Comparison of ENCODE assay signal across 24 cellular contexts in genomic region chr11:9205596-9205995, GRCh38. TPM values are rescaled to one million over a fixed set of nuclear protein-coding genes. Genes with fewer than 3 reads are reported as not detected.
DNase-seq lines count a peak whose midpoint lies in the region; ATAC-seq, FAIRE-seq and TF ChIP-seq lines count a peak whose summit lies in the region.
"Had no signal": no experiment of that assay in that cellular context is flagged by ENCODE, and none has a peak within 500 bp of the region (broad histone marks: within the 10 kb centered on the region; RNA-seq: fewer than 3 reads in every experiment).

No MANE protein-coding gene starts in this region.

- FAIRE-seq in GM12892 (lab: Jason Lieb, UNC) = peak; percentile 17

- TF ChIP-seq POLR2A in GM12892 (IDR thresholded peaks at IDR 0.05; ENCODE audit: low read depth, low read length) = no peak
- no peak for TF ChIP-seq POLR2A in erythroblast (IDR thresholded peaks at IDR 0.05; ENCODE audit: low read length)

- H3K27ac Mint-ChIP-seq in HFFc6 (peak overlapping the region; percentile 15; the same call in 1 of the 2 replicates), chondrocyte (ENCODE audit: unreplicated experiment) (peak overlapping the region; percentile 76), nephron progenitor cell (peak overlapping the region; percentile 77)
- no peak overlapping the region for H3K27ac Mint-ChIP-seq in activated CD4-positive, alpha-beta T cell treated with anti-CD3 and anti-CD28 coated beads, Interleukin-2, amount 10 ng/mL, durations not matched to agents 7 days and 5 days
- H3K27ac Mint-ChIP-seq: CD4-positive, alpha-beta memory T cell; GM23338 had no signal

- ATAC-seq in HG03196 (IDR thresholded peaks at IDR 0.05; ENCODE audit: unreplicated experiment) = no peak
- ATAC-seq: A549, GM23338 had no signal

- peaks cover 68% of the 10 kb centered on the region for H3K4me1 Mint-ChIP-seq in HFFc6 (ENCODE audit: low read depth)
- peaks cover 47% of the 10 kb centered on the region for H3K4me1 Mint-ChIP-seq in chondrocyte (ENCODE audit: low read depth)
- H3K4me1 Mint-ChIP-seq in nephron progenitor cell = peaks cover 38% of the 10 kb centered on the region
- peaks cover 38% of the 10 kb centered on the region for H3K4me1 Mint-ChIP-seq in activated CD4-positive, alpha-beta T cell treated with anti-CD3 and anti-CD28 coated beads, Interleukin-2, amount 10 ng/mL, durations not matched to agents 7 days and 5 days

- TF ChIP-seq CTCF in HFFc6 (IDR thresholded peaks at IDR 0.05) (no peak), chondrocyte (IDR thresholded peaks at IDR 0.05) (no peak), nephron progenitor cell (IDR thresholded peaks at IDR 0.05) (no peak)

- DNase-seq in GM12892 (ENCODE audit: insufficient read length) (no peak), HFFc6 (no peak), chondrocyte (ENCODE audit: low spot score) (no peak), nephron progenitor cell (peak; percentile 13), erythroblast (lab: John Stamatoyannopoulos, UW) (no peak)
- DNase-seq in activated CD4-positive, alpha-beta T cell treated with anti-CD3 and anti-CD28 coated beads, Interleukin-2, amount 10 ng/mL, durations not matched to agents 7 days and 5 days = no peak
- DNase-seq: AML-193; CD4-positive, alpha-beta memory T cell; COR-L47; DMS53; H9; NCI-H1048; NCI-H1417 treated with DMSO at 0.1 percent for 48 hours; NCI-H1694 treated with DMSO at 0.1 percent for 48 hours; NCI-H2081; NCI-H2171; NCI-H226; NCI-H510A; NCI-H69; RPMI8226; SHP77 had no signal

- H3K27me3 Mint-ChIP-seq in HFFc6 (ENCODE audit: insufficient read depth) (no peaks in the 10 kb centered on the region; the same call in 1 of the 2 replicates), chondrocyte (ENCODE audit: low read depth) (no peaks in the 10 kb centered on the region), nephron progenitor cell (ENCODE audit: low read depth, poor library complexity) (no peaks in the 10 kb centered on the region)
- H3K27me3 Mint-ChIP-seq in activated CD4-positive, alpha-beta T cell treated with anti-CD3 and anti-CD28 coated beads, Interleukin-2, amount 10 ng/mL, durations not matched to agents 7 days and 5 days = no peaks in the 10 kb centered on the region
- H3K27me3 Mint-ChIP-seq: CD4-positive, alpha-beta memory T cell had no signal

- no peak overlapping the region for H3K4me3 Mint-ChIP-seq in HFFc6
- no peak overlapping the region for H3K4me3 Mint-ChIP-seq in chondrocyte (ENCODE audit: unreplicated experiment)
- no peak overlapping the region for H3K4me3 Mint-ChIP-seq in nephron progenitor cell
- H3K4me3 Mint-ChIP-seq in activated CD4-positive, alpha-beta T cell treated with anti-CD3 and anti-CD28 coated beads, Interleukin-2, amount 10 ng/mL, durations not matched to agents 7 days and 5 days = no peak overlapping the region
- H3K4me3 Mint-ChIP-seq: CD4-positive, alpha-beta memory T cell; GM23338; H9 had no signal

- POLR2A ChIA-PET in activated CD4-positive, alpha-beta T cell treated with anti-CD3 and anti-CD28 coated beads, Interleukin-2, amount 10 ng/mL, durations not matched to agents 7 days and 5 days (lab: Charles Lee) = no interaction called here

- H3K36me3 Mint-ChIP-seq in HFFc6 (ENCODE audit: low read depth) (0 out of 2 replicates have a peak, but pooled peaks cover 23% of the 10 kb centered on the region), chondrocyte (ENCODE audit: low read depth) (peaks cover 11% of the 10 kb centered on the region), nephron progenitor cell (ENCODE audit: low read depth) (peaks cover 19% of the 10 kb centered on the region)
- peaks cover 23% of the 10 kb centered on the region for H3K36me3 Mint-ChIP-seq in activated CD4-positive, alpha-beta T cell treated with anti-CD3 and anti-CD28 coated beads, Interleukin-2, amount 10 ng/mL, durations not matched to agents 7 days and 5 days (ENCODE audit: low read depth)

- H3K9me3 Mint-ChIP-seq in HFFc6 (no peaks in the 10 kb centered on the region), chondrocyte (ENCODE audit: low read depth) (no peaks in the 10 kb centered on the region), nephron progenitor cell (no peaks in the 10 kb centered on the region)
- no peaks in the 10 kb centered on the region for H3K9me3 Mint-ChIP-seq in activated CD4-positive, alpha-beta T cell treated with anti-CD3 and anti-CD28 coated beads, Interleukin-2, amount 10 ng/mL, durations not matched to agents 7 days and 5 days
- H3K9me3 Mint-ChIP-seq: CD4-positive, alpha-beta memory T cell; GM23338; H9 had no signal

- CTCF ChIA-PET in activated CD4-positive, alpha-beta T cell treated with anti-CD3 and anti-CD28 coated beads, Interleukin-2, amount 10 ng/mL, durations not matched to agents 7 days and 5 days (lab: Charles Lee) = no interaction called here

RNA-seq across cellular contexts. Expression of gene DENND5A, which starts 59.6 kb away (rescaled TPM):
- polyA plus RNA-seq in GM12892 (2012; ENCODE audit: missing spikeins) = 49.2 TPM
- total RNA-seq in HFFc6 (2021; fragmentation: NEBNext Ultra II Directional; extraction: Animal tissue kit (Norgen Biotek cat#: 25700)) = 100 to 1,000 TPM in 1 of 6 experiments, 10 to 100 TPM in 5; 82.0 to 106 (median 92.8) TPM
- total RNA-seq in chondrocyte = 94.0 to 116 TPM (median 111 TPM) in 3 replicates
- total RNA-seq in activated CD4-positive, alpha-beta T cell treated with anti-CD3 and anti-CD28 coated beads, Interleukin-2, amount 10 ng/mL, durations not matched to agents 7 days and 5 days = 10 to 100 TPM; 70.2 to 93.5 TPM
